In genomic region chr2:122205637-122206036, GRCh38 we compare ENCODE assay signal across 22 cellular contexts.
"Had no signal": no experiment of that assay in that cellular context is flagged by ENCODE, and none has a peak within 500 bp of the region (broad histone marks: within the 10 kb centered on the region; RNA-seq: fewer than 3 reads in every experiment).

No MANE protein-coding gene starts in this region.

- H3K36me3 ChIP-seq: adrenal gland, prostate gland, right atrium auricular region, spleen, upper lobe of left lung had no signal

- H3K27me3 Mint-ChIP-seq: activated B cell treated with CpG ODN at 0.5 μM for 24 hours had no signal

- H3K36me3 Mint-ChIP-seq: activated naive CD8-positive, alpha-beta T cell; mesothelial cell of epicardium; naive thymus-derived CD8-positive, alpha-beta T cell had no signal

- H3K9me3 ChIP-seq: adrenal gland, body of pancreas, prostate gland, right atrium auricular region, spleen, upper lobe of left lung had no signal

- ATAC-seq: activated T-cell treated with anti-CD3 and anti-CD28 coated beads, Interleukin-2, amount 50 U/mL, for 4 hours; body of pancreas; foreskin keratinocyte; left lobe of liver; naive thymus-derived CD8-positive, alpha-beta T cell had no signal

- H3K4me3 Mint-ChIP-seq: activated B cell treated with CpG ODN at 0.5 μM for 24 hours; activated naive CD8-positive, alpha-beta T cell; activated T-cell treated with anti-CD3 and anti-CD28 coated beads, Interleukin-2, amount 50 U/mL, for 4 hours; mesothelial cell of epicardium; naive thymus-derived CD8-positive, alpha-beta T cell; T-helper 1 cell treated with Interleukin-12 subunit alpha and Interleukin-12 subunit beta and Interleukin-4 antibody, amounts not matched to agents 30 μg/mL and 1 μg/mL, for 36 hours had no signal

- H3K4me1 Mint-ChIP-seq: activated B cell treated with CpG ODN at 0.5 μM for 24 hours; naive thymus-derived CD8-positive, alpha-beta T cell had no signal

- DNase-seq: activated B cell treated with CpG ODN at 0.5 μM for 24 hours; activated CD4-positive, alpha-beta T cell treated with anti-CD3 and anti-CD28 coated beads for 4 hours; activated CD4-positive, alpha-beta T cell treated with anti-CD3 and anti-CD28 coated beads, Interleukin-2, amount 50 U/mL, for 48 hours; activated CD8-positive, alpha-beta memory T cell treated with anti-CD3 and anti-CD28 coated beads, Interleukin-2, amount 50 U/mL, for 48 hours; activated naive CD4-positive, alpha-beta T cell; activated T-cell treated with anti-CD3 and anti-CD28 coated beads, Interleukin-2, amount 50 U/mL, for 4 hours; adrenal gland; body of pancreas; foreskin keratinocyte; naive thymus-derived CD8-positive, alpha-beta T cell; spleen; stimulated activated CD4-positive, alpha-beta T cell treated with anti-CD3 and anti-CD28 coated beads, Interleukin-4, amount 100 ng/mL, for 1 hour; stimulated activated naive CD4-positive, alpha-beta T cell; T1000; upper lobe of left lung had no signal

- H3K27ac ChIP-seq: adrenal gland, body of pancreas, foreskin keratinocyte, prostate gland, right atrium auricular region, spleen, upper lobe of left lung had no signal

- H3K4me1 ChIP-seq: adrenal gland, body of pancreas, foreskin keratinocyte, prostate gland, spleen, upper lobe of left lung had no signal

- H3K27ac Mint-ChIP-seq: activated B cell treated with CpG ODN at 0.5 μM for 24 hours; activated naive CD8-positive, alpha-beta T cell; activated T-helper 2 cell treated with anti-CD3 and anti-CD28 coated beads, Interferon-gamma antibody, Interleukin-2, Interleukin-4, amounts not matched to agents 10 μg/mL and 5 μg/mL and 100 μg/mL, durations not matched to agents 14 hours and 24 hours and 36 hours; mesothelial cell of epicardium; naive thymus-derived CD8-positive, alpha-beta T cell; T-helper 1 cell treated with Interleukin-12 subunit alpha and Interleukin-12 subunit beta and Interleukin-4 antibody, amounts not matched to agents 30 μg/mL and 1 μg/mL, for 36 hours had no signal

- H3K27me3 ChIP-seq: adrenal gland, body of pancreas, foreskin keratinocyte, right atrium auricular region, spleen, upper lobe of left lung had no signal

- H3K4me3 ChIP-seq: adrenal gland, body of pancreas, prostate gland, right atrium auricular region, spleen, upper lobe of left lung had no signal

- H3K9me3 Mint-ChIP-seq: activated B cell treated with CpG ODN at 0.5 μM for 24 hours; activated T-cell treated with anti-CD3 and anti-CD28 coated beads, Interleukin-2, amount 50 U/mL, for 4 hours; activated T-helper 2 cell treated with anti-CD3 and anti-CD28 coated beads, Interferon-gamma antibody, Interleukin-2, Interleukin-4, amounts not matched to agents 10 μg/mL and 5 μg/mL and 100 μg/mL, durations not matched to agents 14 hours and 24 hours and 36 hours; T-helper 1 cell treated with Interleukin-12 subunit alpha and Interleukin-12 subunit beta and Interleukin-4 antibody, amounts not matched to agents 30 μg/mL and 1 μg/mL, for 36 hours had no signal
